27 cellular contexts compared by ENCODE assay signal in the genomic region with DNA sequence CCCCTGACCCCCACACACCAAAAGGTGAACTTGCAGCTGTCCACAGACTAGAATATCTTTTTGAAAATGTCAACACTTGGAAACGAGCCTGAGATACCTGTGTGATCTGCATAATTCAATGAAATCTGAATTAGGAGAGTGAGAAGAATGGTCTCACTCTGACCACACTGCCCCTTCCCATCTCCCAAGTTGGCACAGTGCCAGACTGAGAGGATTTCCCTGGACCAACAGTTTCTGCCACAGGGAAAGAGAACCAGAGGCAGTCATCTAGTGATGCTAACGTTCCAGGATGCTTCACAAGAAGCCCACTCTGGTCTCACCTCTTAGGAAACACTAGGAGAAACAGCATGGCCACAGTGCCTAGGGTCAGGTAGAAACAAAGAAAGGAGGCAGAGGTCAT.
"Had no signal": no experiment of that assay in that cellular context is flagged by ENCODE, and none has a peak within 500 bp of the region (broad histone marks: within the 10 kb centered on the region; RNA-seq: fewer than 3 reads in every experiment).

No MANE protein-coding gene starts in this region.

- H3K9me3 ChIP-seq: colonic mucosa had no signal

- H3K27ac ChIP-seq: colonic mucosa, coronary artery, dorsolateral prefrontal cortex, epithelial cell of prostate, esophagus muscularis mucosa, esophagus squamous epithelium, foreskin keratinocyte, gastrocnemius medialis, gastroesophageal sphincter, heart left ventricle, heart right ventricle had no signal

- H3K36me3 ChIP-seq: colonic mucosa, esophagus muscularis mucosa, esophagus squamous epithelium, gastrocnemius medialis, gastroesophageal sphincter, heart left ventricle, heart right ventricle had no signal

- FAIRE-seq: colon, endometrium, endothelial cell of umbilical vein, frontal cortex had no signal

- H3K4me3 ChIP-seq: colonic mucosa, coronary artery, dorsolateral prefrontal cortex, esophagus muscularis mucosa, esophagus squamous epithelium, gastrocnemius medialis, gastroesophageal sphincter, heart left ventricle, heart right ventricle had no signal

- H3K27me3 ChIP-seq: colonic mucosa, esophagus muscularis mucosa, foreskin keratinocyte, gastroesophageal sphincter, heart left ventricle, heart right ventricle had no signal

- ATAC-seq: effector memory CD8-positive, alpha-beta T cell; esophagus mucosa; foreskin keratinocyte; gastrocnemius medialis; gastroesophageal sphincter; heart left ventricle; heart right ventricle had no signal

- H3K4me1 ChIP-seq: colonic mucosa, esophagus squamous epithelium, foreskin keratinocyte, gastrocnemius medialis, heart left ventricle, heart right ventricle had no signal

- DNase-seq: colonic mucosa; cortex of kidney; dermis blood vessel endothelial cell; dorsolateral prefrontal cortex; effector CD4-positive, alpha-beta T cell; effector CD8-positive, alpha-beta T cell; effector memory CD4-positive, alpha-beta T cell; effector memory CD8-positive, alpha-beta T cell; erythroblast; esophagus squamous epithelium; foreskin fibroblast; foreskin keratinocyte; foreskin melanocyte; gastrocnemius medialis; glutamatergic neuron; head of caudate nucleus; heart left ventricle; heart right ventricle had no signal
